ENCODE assay signal across 1 cellular context in genomic region chr3:187745201-187746058, GRCh38.
TF ChIP-seq lines count a peak whose summit lies in the region.

TSS of gene BCL6 (minus strand) at chr3:187745468. CDS start at chr3:187733693, 11,775 bp downstream.

TF ChIP-seq in WTC11, 78 proteins besides CTCF, POLR2A, EP300 and RAD21 (continued from another document):
- no peak for TF ChIP-seq ZNF416 (CRISPR knock-in tag; IDR thresholded peaks at IDR 0.05)
